Comparison of ENCODE assay signal across 8 cellular contexts in genomic region chr5:177312649-177313181, GRCh38. TPM values are rescaled to one million over a fixed set of nuclear protein-coding genes. Genes with fewer than 3 reads are reported as not detected.
A peak's percentile ranks its signal among the peaks of the same experiment; 100 is the strongest.
DNase-seq lines count a peak whose midpoint lies in the region; ATAC-seq and TF ChIP-seq lines count a peak whose summit lies in the region.

No MANE protein-coding gene starts in this region.

- peak; percentile 44 to 78 for DNase-seq in AML-193 (lab: John Stamatoyannopoulos, UW)
- peak; percentile 83 for DNase-seq in GM12865 (ENCODE audit: low read depth)
- DNase-seq in NCI-H187 treated with DMSO at 0.1 percent for 48 hours (lab: John Stamatoyannopoulos, UW): peak; percentile 7
- DNase-seq in astrocyte of the spinal cord (ENCODE audit: low read depth, low spot score): peak; percentile 20
- peak; percentile 54 to 79 (median 67) for DNase-seq in mucosa of descending colon
- DNase-seq in KG1 (lab: John Stamatoyannopoulos, UW): no peak
- DNase-seq in NCI-H2107 (lab: John Stamatoyannopoulos, UW): no peak

- no peaks in the 10 kb centered on the region for H3K9me3 ChIP-seq in mucosa of descending colon

- intact Hi-C loops in mucosa of descending colon (cut with DNase I, micrococcal nuclease): loop anchor here in 1 of 2 donors (10.0 kb wide), 1 partner anchor 52 kb away; no protein-coding TSS in a partner anchor

- H3K4me3 ChIP-seq in GM12865 (ENCODE audit: low read depth, low read length): peak overlapping the region; percentile 56
- H3K4me3 ChIP-seq in astrocyte of the spinal cord (ENCODE audit: low read depth, low read length): peak overlapping the region; percentile 32
- no peak overlapping the region for H3K4me3 ChIP-seq in mucosa of descending colon

- in situ Hi-C loops in astrocyte of the spinal cord (cut with HindIII; ENCODE audit: low sequenced_read_pairs): no loop called here

- H3K36me3 ChIP-seq in mucosa of descending colon (ENCODE audit: low read depth): peaks cover 3% of the 10 kb centered on the region

- peaks cover 28% of the 10 kb centered on the region for H3K4me1 ChIP-seq in mucosa of descending colon (ENCODE audit: low read depth)

- no peak for TF ChIP-seq CTCF in GM12865 (IDR thresholded peaks at IDR 0.05; ENCODE audit: insufficient read depth, low read depth, low read length, missing control alignments)
- no peak for TF ChIP-seq CTCF in astrocyte of the spinal cord (IDR thresholded peaks at IDR 0.05; ENCODE audit: low read depth, low read length)
- TF ChIP-seq CTCF in mucosa of descending colon (IDR thresholded peaks at IDR 0.05): no peak

- ATAC-seq in HG02642 (IDR thresholded peaks at IDR 0.05; ENCODE audit: poor library complexity, unreplicated experiment) (peak; percentile 4), mucosa of descending colon (peak; percentile 42)

RNA-seq across cellular contexts. Expression of gene MXD3, which starts 1.0 kb away (rescaled TPM):
- 10 to 100 TPM; 10.3 to 19.4 (median 10.9) TPM for total RNA-seq in mucosa of descending colon

RNA-seq across cellular contexts. Expression of gene PRELID1, which starts 9.1 kb away (rescaled TPM):
- total RNA-seq in mucosa of descending colon: 100 to 1,000 TPM; 149 to 277 (median 171) TPM

RNA-seq across cellular contexts. Expression of gene RAB24, which starts 9.2 kb away (rescaled TPM):
- 10 to 100 TPM; 23.4 to 33.1 (median 29.5) TPM for total RNA-seq in mucosa of descending colon

RNA-seq across cellular contexts. Expression of gene LMAN2, which starts 38.8 kb away (rescaled TPM):
- 100 to 1,000 TPM in 2 of 3 donors, 10 to 100 TPM in 1; 91.9 to 150 (median 139) TPM for total RNA-seq in mucosa of descending colon

RNA-seq across cellular contexts. Expression of gene RGS14, which starts 45.0 kb away (rescaled TPM):
- total RNA-seq in mucosa of descending colon: 10 to 100 TPM; 11.1 to 15.2 (median 11.7) TPM

Comparison
In these comparisons a context has a peak if more than half of its experiments do, and no peak if none do; other contexts are left out.
1. DNase-seq: peak in AML-193 (2 of 2), GM12865 (single experiment), NCI-H187 treated with DMSO at 0.1 percent for 48 hours (single experiment), astrocyte of the spinal cord (single experiment) and mucosa of descending colon (3 of 3); none in KG1 (single experiment) and NCI-H2107 (single experiment).